ENCODE assay signal across 13 cellular contexts in the genomic region with DNA sequence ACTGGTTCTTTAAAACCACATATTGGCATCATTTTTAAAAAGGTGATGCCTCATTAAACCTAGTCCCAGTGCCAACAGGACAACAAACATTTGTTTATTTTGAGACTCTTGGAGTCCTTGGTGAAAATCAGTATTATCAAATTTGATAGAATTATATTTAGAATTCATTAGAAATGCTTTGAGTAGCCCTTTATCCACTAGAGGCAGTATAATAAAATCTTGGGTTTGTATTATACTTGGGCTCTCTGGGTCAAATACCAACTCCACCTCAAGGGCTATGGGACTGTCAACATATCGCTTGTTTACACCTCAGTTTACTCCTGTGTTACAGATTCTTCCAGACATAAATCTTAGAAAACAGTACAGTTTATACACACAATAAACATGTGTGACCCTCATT.
DNase-seq lines count a peak whose midpoint lies in the region; ATAC-seq and TF ChIP-seq lines count a peak whose summit lies in the region.
"Had no signal": no experiment of that assay in that cellular context is flagged by ENCODE, and none has a peak within 500 bp of the region (broad histone marks: within the 10 kb centered on the region; RNA-seq: fewer than 3 reads in every experiment).

No MANE protein-coding gene starts in this region.

- H3K9me3 Mint-ChIP-seq in HFFc6: no peaks in the 10 kb centered on the region
- no peaks in the 10 kb centered on the region for H3K9me3 Mint-ChIP-seq in activated T-helper 2 cell treated with anti-CD3 and anti-CD28 coated beads, Interferon-gamma antibody, Interleukin-2, Interleukin-4, amounts not matched to agents 10 μg/mL and 5 μg/mL and 100 μg/mL, durations not matched to agents 14 hours and 24 hours and 36 hours
- H3K9me3 Mint-ChIP-seq: activated B cell treated with CpG ODN at 0.5 μM for 24 hours had no signal

- no peaks in the 10 kb centered on the region for H3K9me2 ChIP-seq in SK-N-SH

- no peaks in the 10 kb centered on the region for H3K36me3 Mint-ChIP-seq in HFFc6 (ENCODE audit: low read depth)
- no peaks in the 10 kb centered on the region for H3K36me3 Mint-ChIP-seq in activated T-helper 2 cell treated with anti-CD3 and anti-CD28 coated beads, Interferon-gamma antibody, Interleukin-2, Interleukin-4, amounts not matched to agents 10 μg/mL and 5 μg/mL and 100 μg/mL, durations not matched to agents 14 hours and 24 hours and 36 hours (ENCODE audit: low read depth)

- H3K4me1 ChIP-seq in DND-41 (ENCODE audit: insufficient read depth, low read length) (no peaks in the 10 kb centered on the region), SK-N-SH (ENCODE audit: control insufficient read depth in 1 of 2, insufficient read depth in 2 of 2, low read depth in 1 of 2, low read length in 1 of 2) (no peaks in the 10 kb centered on the region; a peak in 1 of 4 replicates), liver (ENCODE audit: control insufficient read depth in 4 of 4, insufficient read depth in 4 of 4, low read length in 3 of 4) (peaks cover 0 to 6% (median 6%) of the 10 kb centered on the region in 4 donors)
- H3K4me1 ChIP-seq: adrenal gland, sigmoid colon had no signal

- no peaks in the 10 kb centered on the region for H3F3A ChIP-seq in SK-N-SH (replicated peaks; ENCODE audit: insufficient read depth)

- H2AFZ ChIP-seq in DND-41 (ENCODE audit: low read depth, low read length) (no peak overlapping the region), SK-N-SH (ENCODE audit: low read depth) (no peak overlapping the region)

- no peaks in the 10 kb centered on the region for H3K4me1 Mint-ChIP-seq in HFFc6 (ENCODE audit: low read depth)
- H3K4me1 Mint-ChIP-seq in activated T-helper 2 cell treated with anti-CD3 and anti-CD28 coated beads, Interferon-gamma antibody, Interleukin-2, Interleukin-4, amounts not matched to agents 10 μg/mL and 5 μg/mL and 100 μg/mL, durations not matched to agents 14 hours and 24 hours and 36 hours (ENCODE audit: low read depth): no peaks in the 10 kb centered on the region
- H3K4me1 Mint-ChIP-seq: activated B cell treated with CpG ODN at 0.5 μM for 24 hours had no signal

- CTCF ChIA-PET in SK-N-SH (lab: Yijun Ruan, JAX): interaction anchor here (1.3 to 5.7 kb wide), 3 partner anchors 9 to 1026 kb away, joined by 3 to 76 read pairs (median 4); partner anchors contain the start of gene NPY1R

- no peak overlapping the region for H3K4me3 Mint-ChIP-seq in HFFc6
- no peak overlapping the region for H3K4me3 Mint-ChIP-seq in activated T-helper 2 cell treated with anti-CD3 and anti-CD28 coated beads, Interferon-gamma antibody, Interleukin-2, Interleukin-4, amounts not matched to agents 10 μg/mL and 5 μg/mL and 100 μg/mL, durations not matched to agents 14 hours and 24 hours and 36 hours (ENCODE audit: low read depth)
- H3K4me3 Mint-ChIP-seq: activated B cell treated with CpG ODN at 0.5 μM for 24 hours had no signal

- intact Hi-C loops in activated T-helper 2 cell treated with anti-CD3 and anti-CD28 coated beads, Interferon-gamma antibody, Interleukin-2, Interleukin-4, amounts not matched to agents 10 μg/mL and 5 μg/mL and 100 μg/mL, durations not matched to agents 14 hours and 24 hours and 36 hours (cut with micrococcal nuclease): loop anchor here (5.0 kb wide), 1 partner anchor 1048 kb away; no protein-coding TSS in a partner anchor

- DNase-seq in DND-41 (no peak), HFFc6 (no peak), SK-N-SH (peak; percentile 18), ecto neural progenitor cell (ENCODE audit: low spot score) (no peak)
- DNase-seq in activated T-helper 2 cell treated with anti-CD3 and anti-CD28 coated beads, Interferon-gamma antibody, Interleukin-2, Interleukin-4, amounts not matched to agents 10 μg/mL and 5 μg/mL and 100 μg/mL, durations not matched to agents 14 hours and 24 hours and 36 hours (ENCODE audit: low spot score): no peak
- DNase-seq: activated B cell treated with CpG ODN at 0.5 μM for 24 hours; adrenal gland; NCI-H2081 treated with DMSO at 0.1 percent for 48 hours; sigmoid colon; stimulated activated naive CD4-positive, alpha-beta T cell had no signal

- no peak for TF ChIP-seq EP300 in SK-N-SH (IDR thresholded peaks at IDR 0.05; ENCODE audit: borderline replicate concordance in 1 of 2, low read depth in 1 of 2, low read length in 1 of 2)

- no peak overlapping the region for H3K4me2 ChIP-seq in DND-41 (ENCODE audit: insufficient read depth, low read length)
- H3K4me2 ChIP-seq in SK-N-SH: no peak overlapping the region

- H3K9ac ChIP-seq in DND-41 (ENCODE audit: low read depth, low read length): no peak overlapping the region
- H3K9ac ChIP-seq in SK-N-SH: no peak overlapping the region
- H3K9ac ChIP-seq in liver (ENCODE audit: low read depth in 1 of 2, low read length in 2 of 2): no peak overlapping the region

- H3K27ac ChIP-seq in DND-41 (ENCODE audit: low read length) (no peak overlapping the region), SK-N-SH (ENCODE audit: low read depth in 2 of 2, low read length in 1 of 2) (no peak overlapping the region), liver (ENCODE audit: low read depth in 1 of 2, low read length in 2 of 2) (no peak overlapping the region)
- H3K27ac ChIP-seq: adrenal gland, sigmoid colon had no signal

- POLR2A ChIA-PET in SK-N-SH (lab: Yijun Ruan, JAX): no interaction called here

- H4K20me1 ChIP-seq in DND-41 (ENCODE audit: insufficient read depth, low read length) (no peaks in the 10 kb centered on the region), SK-N-SH (ENCODE audit: insufficient read depth) (no peaks in the 10 kb centered on the region)

- TF ChIP-seq RAD21 in SK-N-SH (IDR thresholded peaks at IDR 0.05; ENCODE audit: low read length) (0 out of 2 replicates have a peak, but pooled peaks have one; percentile 19), liver (IDR thresholded peaks at IDR 0.05) (peak in 1 of 2 donors; percentile 26)

- no peaks in the 10 kb centered on the region for H3K79me2 ChIP-seq in DND-41 (ENCODE audit: insufficient read depth, low read length)
- no peaks in the 10 kb centered on the region for H3K79me2 ChIP-seq in SK-N-SH (ENCODE audit: insufficient read depth)

- no peaks in the 10 kb centered on the region for H3K36me3 ChIP-seq in DND-41 (ENCODE audit: insufficient read depth, low read length)
- H3K36me3 ChIP-seq in SK-N-SH (replicated peaks in 1 of 2; ENCODE audit: control insufficient read depth in 1 of 2, insufficient read depth in 2 of 2, low read length in 1 of 2): no peaks in the 10 kb centered on the region
- H3K36me3 ChIP-seq in liver (ENCODE audit: control insufficient read depth in 4 of 4, insufficient read depth in 3 of 4, low read depth in 1 of 4, low read length in 3 of 4): no peaks in the 10 kb centered on the region
- H3K36me3 ChIP-seq: adrenal gland, sigmoid colon had no signal

- H3K9me3 ChIP-seq in DND-41 (ENCODE audit: insufficient read depth, low read length, severe bottlenecking) (no peaks in the 10 kb centered on the region), SK-N-SH (no peaks in the 10 kb centered on the region), liver (ENCODE audit: control insufficient read depth in 4 of 4, low read length in 3 of 4) (no peaks in the 10 kb centered on the region)
- H3K9me3 ChIP-seq: adrenal gland, sigmoid colon had no signal

- no peak overlapping the region for H3K27ac Mint-ChIP-seq in HFFc6
- H3K27ac Mint-ChIP-seq in activated T-helper 2 cell treated with anti-CD3 and anti-CD28 coated beads, Interferon-gamma antibody, Interleukin-2, Interleukin-4, amounts not matched to agents 10 μg/mL and 5 μg/mL and 100 μg/mL, durations not matched to agents 14 hours and 24 hours and 36 hours: no peak overlapping the region
- H3K27ac Mint-ChIP-seq: activated B cell treated with CpG ODN at 0.5 μM for 24 hours had no signal

- 13% methylated on average over 1 of the region's 1 CpG for WGBS in SK-N-SH (ENCODE audit: low lambda C conversion rate)
- 66% methylated on average over 1 of the region's 1 CpG for WGBS in liver

- ATAC-seq in DND-41 (ENCODE audit: insufficient read depth, low read depth) (no peak), GM19395 (IDR thresholded peaks at IDR 0.05; ENCODE audit: unreplicated experiment) (no peak), GM18520 (IDR thresholded peaks at IDR 0.05; ENCODE audit: unreplicated experiment) (no peak)

- no peak overlapping the region for H3K4me3 ChIP-seq in DND-41 (ENCODE audit: low read depth in 1 of 2, low read length in 2 of 2)
- H3K4me3 ChIP-seq in SK-N-SH (ENCODE audit: low read depth in 2 of 2, low read length in 1 of 2): no peak overlapping the region
- H3K4me3 ChIP-seq in liver (ENCODE audit: low read depth in 1 of 3, low read length in 3 of 3): no peak overlapping the region
- H3K4me3 ChIP-seq: adrenal gland, sigmoid colon had no signal

- H3K27me3 Mint-ChIP-seq in HFFc6 (ENCODE audit: insufficient read depth): no peaks in the 10 kb centered on the region
- H3K27me3 Mint-ChIP-seq in activated T-helper 2 cell treated with anti-CD3 and anti-CD28 coated beads, Interferon-gamma antibody, Interleukin-2, Interleukin-4, amounts not matched to agents 10 μg/mL and 5 μg/mL and 100 μg/mL, durations not matched to agents 14 hours and 24 hours and 36 hours (ENCODE audit: low read depth): no peaks in the 10 kb centered on the region
- H3K27me3 Mint-ChIP-seq: activated B cell treated with CpG ODN at 0.5 μM for 24 hours had no signal

- H3K27me3 ChIP-seq in DND-41 (ENCODE audit: insufficient read depth, low read length, poor library complexity): no peaks in the 10 kb centered on the region
- H3K27me3 ChIP-seq in SK-N-SH (ENCODE audit: insufficient read depth): no peaks in the 10 kb centered on the region; the same call in 1 of the 2 replicates
- peaks cover 0 to 2% (median 0%) of the 10 kb centered on the region in 4 donors for H3K27me3 ChIP-seq in liver (ENCODE audit: control insufficient read depth in 4 of 4, insufficient read depth in 4 of 4, low read length in 3 of 4)
- H3K27me3 ChIP-seq: adrenal gland had no signal

- TF ChIP-seq CTCF in DND-41 (IDR thresholded peaks at IDR 0.05; ENCODE audit: borderline replicate concordance, extremely low read depth, low read length, poor library complexity, severe bottlenecking): peak; percentile 30
- peak; percentile 71 for TF ChIP-seq CTCF in HFFc6 (IDR thresholded peaks at IDR 0.05)
- TF ChIP-seq CTCF in SK-N-SH (IDR thresholded peaks at IDR 0.05): peak; percentile 62
- TF ChIP-seq CTCF in liver (IDR thresholded peaks at IDR 0.05; ENCODE audit: low read depth, low read length, missing input control): peak; percentile 7

TF ChIP-seq in SK-N-SH, 30 proteins besides CTCF, POLR2A, EP300 and RAD21 (continues in another document):
- TF ChIP-seq MAX (IDR thresholded peaks at IDR 0.05; ENCODE audit: low read depth): no peak
- no peak for TF ChIP-seq FOXJ3 (CRISPR knock-in tag; IDR thresholded peaks at IDR 0.05)
- TF ChIP-seq RFX5 (IDR thresholded peaks at IDR 0.05; ENCODE audit: low read length): no peak

Comparison
In these comparisons a context has a peak if more than half of its experiments do, and no peak if none do; other contexts are left out.
1. CTCF ChIP-seq: peak in every context shown above with its lines; median percentile 71 in HFFc6; 62 in SK-N-SH; 30 in DND-41; 7 in liver.